ENCODE assay signal across 1 cellular context in the genomic region with DNA sequence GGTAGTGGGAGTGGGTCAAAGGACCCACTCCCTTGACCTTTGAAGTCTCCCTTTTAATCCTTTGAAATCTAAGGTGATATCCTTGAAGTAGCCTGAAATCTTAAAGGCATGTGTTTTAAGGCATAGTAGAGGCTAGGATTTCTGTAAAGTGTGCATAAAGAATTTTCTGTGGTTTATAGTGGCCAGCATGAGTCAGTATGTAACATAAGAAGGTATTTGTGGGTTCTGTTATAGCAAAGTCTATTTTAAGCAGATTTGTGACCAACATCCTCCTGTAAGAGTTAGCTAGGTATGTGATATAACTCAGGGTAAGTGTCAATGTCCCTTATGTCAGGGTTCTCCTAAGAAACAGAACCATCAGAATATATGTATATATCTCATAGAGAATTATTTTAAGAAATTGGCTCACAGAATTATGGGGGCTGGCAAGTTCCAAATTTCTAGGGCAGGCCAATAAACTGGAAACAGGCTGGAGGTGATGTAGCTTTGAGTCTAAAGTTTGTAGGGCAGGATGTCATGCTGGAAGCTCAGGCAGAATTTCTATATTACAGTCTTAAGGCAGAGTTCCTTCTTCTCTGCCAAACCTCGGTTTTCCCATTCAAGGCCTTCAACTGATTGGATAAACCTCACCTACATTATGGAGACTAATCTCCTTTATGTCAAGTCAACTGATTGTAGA.
TF ChIP-seq lines count a peak whose summit lies in the region.

No MANE protein-coding gene starts in this region.

TF ChIP-seq in GM12878, 131 proteins besides CTCF, POLR2A, EP300 and RAD21:
- TF ChIP-seq, protein P1, sequence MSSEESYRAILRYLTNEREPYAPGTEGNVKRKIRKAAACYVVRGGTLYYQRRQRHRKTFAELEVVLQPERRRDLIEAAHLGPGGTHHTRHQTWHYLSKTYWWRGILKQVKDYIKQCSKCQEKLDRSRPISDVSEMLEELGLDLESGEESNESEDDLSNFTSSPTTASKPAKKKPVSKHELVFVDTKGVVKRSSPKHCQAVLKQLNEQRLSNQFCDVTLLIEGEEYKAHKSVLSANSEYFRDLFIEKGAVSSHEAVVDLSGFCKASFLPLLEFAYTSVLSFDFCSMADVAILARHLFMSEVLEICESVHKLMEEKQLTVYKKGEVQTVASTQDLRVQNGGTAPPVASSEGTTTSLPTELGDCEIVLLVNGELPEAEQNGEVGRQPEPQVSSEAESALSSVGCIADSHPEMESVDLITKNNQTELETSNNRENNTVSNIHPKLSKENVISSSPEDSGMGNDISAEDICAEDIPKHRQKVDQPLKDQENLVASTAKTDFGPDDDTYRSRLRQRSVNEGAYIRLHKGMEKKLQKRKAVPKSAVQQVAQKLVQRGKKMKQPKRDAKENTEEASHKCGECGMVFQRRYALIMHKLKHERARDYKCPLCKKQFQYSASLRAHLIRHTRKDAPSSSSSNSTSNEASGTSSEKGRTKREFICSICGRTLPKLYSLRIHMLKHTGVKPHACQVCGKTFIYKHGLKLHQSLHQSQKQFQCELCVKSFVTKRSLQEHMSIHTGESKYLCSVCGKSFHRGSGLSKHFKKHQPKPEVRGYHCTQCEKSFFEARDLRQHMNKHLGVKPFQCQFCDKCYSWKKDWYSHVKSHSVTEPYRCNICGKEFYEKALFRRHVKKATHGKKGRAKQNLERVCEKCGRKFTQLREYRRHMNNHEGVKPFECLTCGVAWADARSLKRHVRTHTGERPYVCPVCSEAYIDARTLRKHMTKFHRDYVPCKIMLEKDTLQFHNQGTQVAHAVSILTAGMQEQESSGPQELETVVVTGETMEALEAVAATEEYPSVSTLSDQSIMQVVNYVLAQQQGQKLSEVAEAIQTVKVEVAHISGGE (CRISPR knock-in tag; IDR thresholded peaks at IDR 0.05) = no peak
- TF ChIP-seq RUNX3 (IDR thresholded peaks at IDR 0.05; ENCODE audit: low read length) (peak; percentile 75), SREBF1 (IDR thresholded peaks at IDR 0.05; ENCODE audit: low read length) (no peak), DPF2 (IDR thresholded peaks at IDR 0.05) (no peak), MEF2A (IDR thresholded peaks at IDR 0.05; ENCODE audit: insufficient read depth, low read depth, low read length) (peak; percentile 60; the same call in 1 of the 2 replicates), FOXK2 (IDR thresholded peaks at IDR 0.05) (no peak), JUNB (IDR thresholded peaks at IDR 0.05) (no peak)
